In genomic region chr7:79806161-79806734, GRCh38 we compare ENCODE assay signal across 12 cellular contexts.
A peak's percentile ranks its signal among the peaks of the same experiment; 100 is the strongest.
DNase-seq lines count a peak whose midpoint lies in the region; TF ChIP-seq lines count a peak whose summit lies in the region.
"Had no signal": no experiment of that assay in that cellular context is flagged by ENCODE, and none has a peak within 500 bp of the region (broad histone marks: within the 10 kb centered on the region; RNA-seq: fewer than 3 reads in every experiment).

No MANE protein-coding gene starts in this region.

- peaks cover 36% of the 10 kb centered on the region for H3K27me3 Mint-ChIP-seq in endodermal cell (ENCODE audit: insufficient read depth)
- H3K27me3 Mint-ChIP-seq in activated T-helper 1 cell treated with anti-CD3 and anti-CD28 coated beads, Interleukin-12 subunit alpha, Interleukin-12 subunit beta, Interleukin-2, Interleukin-4 antibody, amounts not matched to agents 30 ng/mL and 10 ng/mL and 1 ng/mL, durations not matched to agents 14 hours and 24 hours and 36 hours (ENCODE audit: insufficient read depth), result no peaks in the 10 kb centered on the region
- H3K27me3 Mint-ChIP-seq: IgD-negative memory B cell had no signal

- peak; percentile 54 for TF ChIP-seq CTCF in endodermal cell (conservative IDR thresholded peaks at IDR 0.05)

- H3K4me3 Mint-ChIP-seq in endodermal cell, result no peak overlapping the region
- no peak overlapping the region for H3K4me3 Mint-ChIP-seq in activated T-helper 1 cell treated with anti-CD3 and anti-CD28 coated beads, Interleukin-12 subunit alpha, Interleukin-12 subunit beta, Interleukin-2, Interleukin-4 antibody, amounts not matched to agents 30 ng/mL and 10 ng/mL and 1 ng/mL, durations not matched to agents 14 hours and 24 hours and 36 hours
- H3K4me3 Mint-ChIP-seq: IgD-negative memory B cell had no signal

- H3K36me3 Mint-ChIP-seq in endodermal cell (ENCODE audit: low read depth), result no peaks in the 10 kb centered on the region
- no peaks in the 10 kb centered on the region for H3K36me3 Mint-ChIP-seq in activated T-helper 1 cell treated with anti-CD3 and anti-CD28 coated beads, Interleukin-12 subunit alpha, Interleukin-12 subunit beta, Interleukin-2, Interleukin-4 antibody, amounts not matched to agents 30 ng/mL and 10 ng/mL and 1 ng/mL, durations not matched to agents 14 hours and 24 hours and 36 hours (ENCODE audit: low read depth)
- H3K36me3 Mint-ChIP-seq: IgD-negative memory B cell had no signal

- peaks cover 11% of the 10 kb centered on the region for H3K9me3 Mint-ChIP-seq in endodermal cell
- no peaks in the 10 kb centered on the region for H3K9me3 Mint-ChIP-seq in activated T-helper 1 cell treated with anti-CD3 and anti-CD28 coated beads, Interleukin-12 subunit alpha, Interleukin-12 subunit beta, Interleukin-2, Interleukin-4 antibody, amounts not matched to agents 30 ng/mL and 10 ng/mL and 1 ng/mL, durations not matched to agents 14 hours and 24 hours and 36 hours

- DNase-seq in NCI-H748 (lab: John Stamatoyannopoulos, UW; ENCODE audit: unreplicated experiment) (peak; percentile 21), NCI-H748 treated with DMSO at 0.1 percent for 48 hours (lab: John Stamatoyannopoulos, UW) (no peak), NCI-H2227 treated with DMSO at 0.1 percent for 48 hours (lab: John Stamatoyannopoulos, UW) (peak; percentile 38), endodermal cell (no peak), superior temporal gyrus (ENCODE audit: extremely low spot score) (peak; percentile 37), GF-D8 (lab: John Stamatoyannopoulos, UW) (no peak)
- no peak for DNase-seq in activated T-helper 1 cell treated with anti-CD3 and anti-CD28 coated beads, Interleukin-12 subunit alpha, Interleukin-12 subunit beta, Interleukin-2, Interleukin-4 antibody, amounts not matched to agents 30 ng/mL and 10 ng/mL and 1 ng/mL, durations not matched to agents 14 hours and 24 hours and 36 hours (ENCODE audit: low spot score)
- no peak for DNase-seq in activated CD4-positive, CD25-positive, alpha-beta regulatory T cell (lab: John Stamatoyannopoulos, UW)
- DNase-seq: activated CD4-positive, alpha-beta T cell treated with anti-CD3 and anti-CD28 coated beads for 1 hour; amniotic stem cell; C1 segment of cervical spinal cord had no signal

- H3K4me1 ChIP-seq in endodermal cell (ENCODE audit: control insufficient read depth, insufficient read depth, low read length), result peaks cover 2% of the 10 kb centered on the region

- no peaks in the 10 kb centered on the region for H3K36me3 ChIP-seq in endodermal cell (ENCODE audit: control insufficient read depth, insufficient read depth, low read length)

- no peak overlapping the region for H3K4me3 ChIP-seq in endodermal cell (ENCODE audit: low read length)

- intact Hi-C loops in activated T-helper 1 cell treated with anti-CD3 and anti-CD28 coated beads, Interleukin-12 subunit alpha, Interleukin-12 subunit beta, Interleukin-2, Interleukin-4 antibody, amounts not matched to agents 30 ng/mL and 10 ng/mL and 1 ng/mL, durations not matched to agents 14 hours and 24 hours and 36 hours (cut with micrococcal nuclease), result no loop called here

- no peaks in the 10 kb centered on the region for H3K27me3 ChIP-seq in endodermal cell (ENCODE audit: control insufficient read depth, insufficient read depth, low read length, poor library complexity, severe bottlenecking)

- WGBS in endodermal cell (ENCODE audit: insufficient coverage in 1 of 2, insufficient read length in 1 of 2), 2 experiments, result 49 to 64% methylated on average over 3 to 6 of the region's 6 CpGs

- H3K27ac ChIP-seq in endodermal cell (ENCODE audit: low read depth, low read length), result no peak overlapping the region

- peaks cover 12% of the 10 kb centered on the region for H3K4me1 Mint-ChIP-seq in endodermal cell
- no peaks in the 10 kb centered on the region for H3K4me1 Mint-ChIP-seq in activated T-helper 1 cell treated with anti-CD3 and anti-CD28 coated beads, Interleukin-12 subunit alpha, Interleukin-12 subunit beta, Interleukin-2, Interleukin-4 antibody, amounts not matched to agents 30 ng/mL and 10 ng/mL and 1 ng/mL, durations not matched to agents 14 hours and 24 hours and 36 hours (ENCODE audit: low read depth)
- H3K4me1 Mint-ChIP-seq: IgD-negative memory B cell had no signal

- no peak overlapping the region for H3K27ac Mint-ChIP-seq in endodermal cell
- H3K27ac Mint-ChIP-seq in activated T-helper 1 cell treated with anti-CD3 and anti-CD28 coated beads, Interleukin-12 subunit alpha, Interleukin-12 subunit beta, Interleukin-2, Interleukin-4 antibody, amounts not matched to agents 30 ng/mL and 10 ng/mL and 1 ng/mL, durations not matched to agents 14 hours and 24 hours and 36 hours, result no peak overlapping the region
- H3K27ac Mint-ChIP-seq: IgD-negative memory B cell had no signal

- peaks cover 9% of the 10 kb centered on the region for H3K9me3 ChIP-seq in endodermal cell (ENCODE audit: control insufficient read depth, low read length)

- H3K9ac ChIP-seq in endodermal cell (ENCODE audit: extremely low read depth, low read length, poor library complexity, severe bottlenecking), result no peak overlapping the region

Comparison
In these comparisons a context has a peak if more than half of its experiments do, and no peak if none do; other contexts are left out.
1. DNase-seq: peak in NCI-H748 (single experiment), NCI-H2227 treated with DMSO at 0.1 percent for 48 hours (single experiment) and superior temporal gyrus (single experiment); none in NCI-H748 treated with DMSO at 0.1 percent for 48 hours (single experiment), endodermal cell (single experiment), GF-D8 (single experiment), activated T-helper 1 cell treated with anti-CD3 and anti-CD28 coated beads, Interleukin-12 subunit alpha, Interleukin-12 subunit beta, Interleukin-2, Interleukin-4 antibody, amounts not matched to agents 30 ng/mL and 10 ng/mL and 1 ng/mL, durations not matched to agents 14 hours and 24 hours and 36 hours (single experiment) and activated CD4-positive, CD25-positive, alpha-beta regulatory T cell (0 of 4).